Comparison of ENCODE assay signal across 32 cellular contexts in genomic region chr14:39860837-39861236, GRCh38.
"Had no signal": no experiment of that assay in that cellular context is flagged by ENCODE, and none has a peak within 500 bp of the region (broad histone marks: within the 10 kb centered on the region; RNA-seq: fewer than 3 reads in every experiment).

No MANE protein-coding gene starts in this region.

- H3K4me3 Mint-ChIP-seq: activated CD4-positive, alpha-beta T cell treated with anti-CD3 and anti-CD28 coated beads for 36 hours; activated CD4-positive, alpha-beta T cell treated with anti-CD3 and anti-CD28 coated beads, Interleukin-2, amount 10 ng/mL, durations not matched to agents 7 days and 5 days; activated CD8-positive, alpha-beta T cell treated with anti-CD3 and anti-CD28 coated beads, Interleukin-2, amount 10 ng/mL, durations not matched to agents 7 days and 5 days; activated naive CD4-positive, alpha-beta T cell treated with anti-CD3 and anti-CD28 coated beads for 36 hours; activated T-cell treated with anti-CD3 and anti-CD28 coated beads, Interleukin-2, amount 50 U/mL, for 24 hours; T-helper 2 cell treated with Interferon-gamma antibody and Interleukin-4, amounts not matched to agents 5 μg/mL and 100 μg/mL, for 36 hours had no signal

- FAIRE-seq: astrocyte, TTC549 had no signal

- H3K36me3 Mint-ChIP-seq: activated naive CD4-positive, alpha-beta T cell treated with anti-CD3 and anti-CD28 coated beads, Interleukin-2, amount 50 U/mL, for 72 hours had no signal

- H3K27me3 ChIP-seq: adrenal gland, body of pancreas, breast epithelium, Peyer's patch had no signal

- H3K27ac ChIP-seq: adrenal gland, body of pancreas, breast epithelium, KMS-11, Peyer's patch had no signal

- H3K27me3 Mint-ChIP-seq: activated CD4-positive, alpha-beta T cell treated with anti-CD3 and anti-CD28 coated beads for 36 hours; activated CD4-positive, alpha-beta T cell treated with anti-CD3 and anti-CD28 coated beads, Interleukin-2, amount 10 ng/mL, durations not matched to agents 7 days and 5 days; activated T-cell treated with anti-CD3 and anti-CD28 coated beads, Interleukin-2, amount 50 U/mL, for 24 hours had no signal

- H3K4me3 ChIP-seq: adrenal gland, body of pancreas, breast epithelium, Peyer's patch had no signal

- H3K36me3 ChIP-seq: adrenal gland, breast epithelium, Peyer's patch had no signal

- H3K9ac ChIP-seq: KMS-11 had no signal

- DNase-seq: activated CD4-positive, alpha-beta T cell treated with anti-CD3 and anti-CD28 coated beads for 36 hours; activated CD4-positive, alpha-beta T cell treated with anti-CD3 and anti-CD28 coated beads, Interleukin-2, amount 10 ng/mL, durations not matched to agents 7 days and 5 days; activated CD4-positive, alpha-beta T cell treated with anti-CD3 and anti-CD28 coated beads, Interleukin-2, amount 50 U/mL, for 48 hours; activated CD8-positive, alpha-beta T cell treated with anti-CD3 and anti-CD28 coated beads, Interleukin-2, amount 10 ng/mL, durations not matched to agents 7 days and 5 days; activated gamma-delta T cell; activated naive CD4-positive, alpha-beta T cell treated with anti-CD3 and anti-CD28 coated beads for 36 hours; activated T-cell treated with anti-CD3 and anti-CD28 coated beads, Interleukin-2, amount 50 U/mL, for 24 hours; adrenal gland; body of pancreas; MM.1S; MV-4-11; NCI-H1092; NCI-H1436 treated with DMSO at 0.1 percent for 48 hours; NCI-H2029; NCI-H2107; NCI-H2171; NCI-H510A; NCI-H526 treated with DMSO at 0.1 percent for 48 hours; NCI-H774; NK-92 treated with Interleukin-12 subunit alpha and Interleukin-12 subunit beta, amount 100 ng/mL, for 24 hours; OCI-M1; Peyer's patch; RPMI8226; SHP77 treated with DMSO at 0.1 percent for 48 hours had no signal

- H3K9me3 Mint-ChIP-seq: activated CD4-positive, alpha-beta T cell treated with anti-CD3 and anti-CD28 coated beads, Interleukin-2, amount 10 ng/mL, durations not matched to agents 7 days and 5 days; activated naive CD4-positive, alpha-beta T cell treated with anti-CD3 and anti-CD28 coated beads for 36 hours; activated T-cell treated with anti-CD3 and anti-CD28 coated beads, Interleukin-2, amount 50 U/mL, for 24 hours had no signal

- H3K27ac Mint-ChIP-seq: activated CD4-positive, alpha-beta T cell treated with anti-CD3 and anti-CD28 coated beads for 36 hours; activated CD4-positive, alpha-beta T cell treated with anti-CD3 and anti-CD28 coated beads, Interleukin-2, amount 10 ng/mL, durations not matched to agents 7 days and 5 days; activated CD8-positive, alpha-beta T cell treated with anti-CD3 and anti-CD28 coated beads, Interleukin-2, amount 10 ng/mL, durations not matched to agents 7 days and 5 days; activated naive CD4-positive, alpha-beta T cell treated with anti-CD3 and anti-CD28 coated beads for 36 hours; activated naive CD4-positive, alpha-beta T cell treated with anti-CD3 and anti-CD28 coated beads, Interleukin-2, amount 50 U/mL, for 72 hours; activated T-cell treated with anti-CD3 and anti-CD28 coated beads, Interleukin-2, amount 50 U/mL, for 24 hours; activated T-helper 2 cell treated with anti-CD3 and anti-CD28 coated beads, Interferon-gamma antibody, Interleukin-2, Interleukin-4, amounts not matched to agents 10 μg/mL and 5 μg/mL and 100 μg/mL, durations not matched to agents 14 hours and 24 hours and 36 hours; T-helper 2 cell treated with Interferon-gamma antibody and Interleukin-4, amounts not matched to agents 5 μg/mL and 100 μg/mL, for 36 hours had no signal

- H3K4me2 ChIP-seq: KMS-11 had no signal

- H3K4me1 ChIP-seq: adrenal gland, body of pancreas, breast epithelium, Peyer's patch had no signal

- H3K9me3 ChIP-seq: adrenal gland, body of pancreas, breast epithelium, Peyer's patch had no signal

- H3K4me1 Mint-ChIP-seq: activated CD4-positive, alpha-beta T cell treated with anti-CD3 and anti-CD28 coated beads for 36 hours; activated CD4-positive, alpha-beta T cell treated with anti-CD3 and anti-CD28 coated beads, Interleukin-2, amount 10 ng/mL, durations not matched to agents 7 days and 5 days had no signal

- ATAC-seq: activated CD4-positive, alpha-beta T cell treated with anti-CD3 and anti-CD28 coated beads for 36 hours; activated CD4-positive, CD25-positive, alpha-beta regulatory T cell treated with anti-CD3 and anti-CD28 coated beads, Interleukin-2, amount 50 U/mL, for 24 hours; activated CD8-positive, alpha-beta T cell treated with anti-CD3 and anti-CD28 coated beads, Interleukin-2, amount 10 ng/mL, durations not matched to agents 7 days and 5 days; activated naive CD4-positive, alpha-beta T cell treated with anti-CD3 and anti-CD28 coated beads, Interleukin-2, amount 50 U/mL, for 72 hours; body of pancreas had no signal
